1 cellular context compared by ENCODE assay signal in genomic region chrX:77900688-77901087, GRCh38.
TF ChIP-seq lines count a peak whose summit lies in the region.

No MANE protein-coding gene starts in this region.

TF ChIP-seq in HepG2, 621 proteins besides CTCF, POLR2A, EP300 and RAD21:
- TF ChIP-seq ZFY (CRISPR knock-in tag; IDR thresholded peaks at IDR 0.05), result no peak
- TF ChIP-seq ZNF441 (CRISPR knock-in tag; IDR thresholded peaks at IDR 0.05; ENCODE audit: borderline replicate concordance), result no peak
- TF ChIP-seq, protein P1, sequence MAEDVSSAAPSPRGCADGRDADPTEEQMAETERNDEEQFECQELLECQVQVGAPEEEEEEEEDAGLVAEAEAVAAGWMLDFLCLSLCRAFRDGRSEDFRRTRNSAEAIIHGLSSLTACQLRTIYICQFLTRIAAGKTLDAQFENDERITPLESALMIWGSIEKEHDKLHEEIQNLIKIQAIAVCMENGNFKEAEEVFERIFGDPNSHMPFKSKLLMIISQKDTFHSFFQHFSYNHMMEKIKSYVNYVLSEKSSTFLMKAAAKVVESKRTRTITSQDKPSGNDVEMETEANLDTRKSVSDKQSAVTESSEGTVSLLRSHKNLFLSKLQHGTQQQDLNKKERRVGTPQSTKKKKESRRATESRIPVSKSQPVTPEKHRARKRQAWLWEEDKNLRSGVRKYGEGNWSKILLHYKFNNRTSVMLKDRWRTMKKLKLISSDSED (CRISPR knock-in tag; IDR thresholded peaks at IDR 0.05), result no peak
